In genomic region chr9:121125590-121125989, GRCh38 we compare ENCODE assay signal across 26 cellular contexts.
"Had no signal": no experiment of that assay in that cellular context is flagged by ENCODE, and none has a peak within 500 bp of the region (broad histone marks: within the 10 kb centered on the region; RNA-seq: fewer than 3 reads in every experiment).

No MANE protein-coding gene starts in this region.

- H3K27me3 Mint-ChIP-seq: activated CD8-positive, alpha-beta memory T cell treated with anti-CD3 and anti-CD28 coated beads, Interleukin-2, amount 10 ng/mL, durations not matched to agents 7 days and 5 days had no signal

- H3K27ac ChIP-seq: adrenal gland, SJCRH30 had no signal

- H3K4me2 ChIP-seq: SK-N-SH had no signal

- H3K36me3 ChIP-seq: adrenal gland had no signal

- H3K27me3 ChIP-seq: adrenal gland, SJCRH30 had no signal

- H3K4me3 Mint-ChIP-seq: activated CD8-positive, alpha-beta memory T cell treated with anti-CD3 and anti-CD28 coated beads, Interleukin-2, amount 10 ng/mL, durations not matched to agents 7 days and 5 days had no signal

- DNase-seq: activated CD4-positive, alpha-beta T cell treated with anti-CD3 and anti-CD28 coated beads for 4 hours; activated CD4-positive, alpha-beta T cell treated with anti-CD3 and anti-CD28 coated beads, Interleukin-2, amount 50 U/mL, for 4 hours; activated CD8-positive, alpha-beta memory T cell treated with anti-CD3 and anti-CD28 coated beads, Interleukin-2, amount 10 ng/mL, durations not matched to agents 7 days and 5 days; activated gamma-delta T cell treated with Interleukin-2 at 50 U/mL for 16 hours; activated naive CD4-positive, alpha-beta T cell treated with anti-CD3 and anti-CD28 coated beads, Interleukin-2, amount 50 U/mL, for 16 hours; activated T-cell treated with anti-CD3 and anti-CD28 coated beads, Interleukin-2, amount 50 U/mL, for 48 hours; adrenal gland; anterior cingulate cortex; cerebellar nuclear complex; KG1; NCI-H1092; NCI-H1417; NCI-H1694; NCI-H2029; NCI-H2107; NCI-H2171 treated with DMSO at 0.1 percent for 48 hours; NCI-H345; NCI-H510A; NCI-H526 treated with DMSO at 0.1 percent for 48 hours; NCI-H82; Right ventricle myocardium superior; SJCRH30; SK-N-SH had no signal

- H3K9ac ChIP-seq: SK-N-SH had no signal

- H3K9me3 Mint-ChIP-seq: activated T-helper 2 cell treated with anti-CD3 and anti-CD28 coated beads, Interferon-gamma antibody, Interleukin-2, Interleukin-4, amounts not matched to agents 10 μg/mL and 5 μg/mL and 100 μg/mL, durations not matched to agents 14 hours and 24 hours and 36 hours had no signal

- ATAC-seq: activated CD4-positive, CD25-positive, alpha-beta regulatory T cell treated with anti-CD3 and anti-CD28 coated beads, Interleukin-2, amount 50 U/mL, for 24 hours; activated CD8-positive, alpha-beta memory T cell treated with anti-CD3 and anti-CD28 coated beads, Interleukin-2, amount 10 ng/mL, durations not matched to agents 7 days and 5 days had no signal

- H3K9me3 ChIP-seq: adrenal gland, SK-N-SH had no signal

- H3K4me3 ChIP-seq: adrenal gland, SJCRH30 had no signal

- FAIRE-seq: colon had no signal

- H3K27ac Mint-ChIP-seq: activated CD8-positive, alpha-beta memory T cell treated with anti-CD3 and anti-CD28 coated beads, Interleukin-2, amount 10 ng/mL, durations not matched to agents 7 days and 5 days; activated T-helper 2 cell treated with anti-CD3 and anti-CD28 coated beads, Interferon-gamma antibody, Interleukin-2, Interleukin-4, amounts not matched to agents 10 μg/mL and 5 μg/mL and 100 μg/mL, durations not matched to agents 14 hours and 24 hours and 36 hours had no signal
